In the genomic region with DNA sequence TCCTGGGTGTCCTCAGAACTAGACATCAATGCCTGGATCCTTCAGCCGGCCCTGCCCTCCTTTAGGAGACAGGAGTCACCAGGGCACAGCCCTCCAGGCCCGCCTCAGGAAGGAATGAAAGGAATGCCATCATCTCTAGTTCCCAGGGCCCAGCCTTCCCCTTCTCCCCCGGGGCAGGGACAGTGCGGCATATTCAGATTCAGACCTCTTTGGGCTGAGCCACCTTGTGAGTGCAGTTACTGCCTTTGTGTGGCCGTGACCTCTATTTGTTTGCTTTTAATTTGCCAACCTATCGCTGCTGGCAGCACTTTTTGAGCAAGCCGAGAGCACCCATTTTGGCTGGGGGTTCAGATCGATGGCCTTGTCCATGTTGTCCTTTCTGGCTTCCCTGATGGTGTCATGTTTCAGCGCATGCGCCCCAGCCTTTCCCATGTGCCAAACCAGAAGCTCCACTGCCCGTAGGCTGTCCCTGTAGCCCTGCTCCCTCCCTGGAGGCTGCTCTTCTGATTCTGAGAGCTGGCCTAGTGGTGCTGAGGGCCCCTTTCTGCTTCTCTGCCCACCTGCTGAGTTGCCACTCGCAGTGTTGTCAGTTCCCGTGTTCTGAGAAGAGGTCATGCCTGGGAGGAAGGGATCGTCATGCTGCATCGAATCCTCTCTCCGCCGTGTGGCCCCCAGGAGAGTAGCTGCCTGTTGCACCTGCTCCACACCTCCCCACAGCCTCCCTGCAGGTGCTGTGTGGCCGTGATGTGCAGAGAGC, we compare ENCODE assay signal across 9 cellular contexts. TPM values are rescaled to one million over a fixed set of nuclear protein-coding genes. Genes with fewer than 3 reads are reported as not detected.
DNase-seq lines count a peak whose midpoint lies in the region; ATAC-seq and TF ChIP-seq lines count a peak whose summit lies in the region.
"Had no signal": no experiment of that assay in that cellular context is flagged by ENCODE, and none has a peak within 500 bp of the region (broad histone marks: within the 10 kb centered on the region; RNA-seq: fewer than 3 reads in every experiment).

No MANE protein-coding gene starts in this region.

- no peak for TF ChIP-seq CTCF in adrenal gland (IDR thresholded peaks at IDR 0.05)
- TF ChIP-seq CTCF in thyroid gland (IDR thresholded peaks at IDR 0.05), result peak in 1 of 6 experiments; percentile 14

- WGBS in adrenal gland, 4 donors, result 18 to 35% (median 30%) methylated on average over 9 to 18 of the region's 18 CpGs
- WGBS in thyroid gland, 2 donors, result 30 to 47% methylated on average over 18 of the region's 18 CpGs

- H3K4me1 ChIP-seq in adrenal gland (replicated peaks in 1 of 2), result peaks cover 22 to 26% of the 10 kb centered on the region in 2 donors
- H3K4me1 ChIP-seq in thyroid gland, result peaks cover 15 to 23% of the 10 kb centered on the region in 2 donors

- H3K9me3 ChIP-seq in adrenal gland (replicated peaks in 1 of 3) (no peaks in the 10 kb centered on the region), thyroid gland (no peaks in the 10 kb centered on the region)
- H3K9me3 ChIP-seq: thoracic aorta had no signal

- ATAC-seq in HG02852 (IDR thresholded peaks at IDR 0.05; ENCODE audit: unreplicated experiment), result no peak
- ATAC-seq in GM18868 (IDR thresholded peaks at IDR 0.05; ENCODE audit: unreplicated experiment), result no peak

- H3K4me3 ChIP-seq in adrenal gland, result peak overlapping the region in 1 of 4 donors; percentile 14
- no peak overlapping the region for H3K4me3 ChIP-seq in thyroid gland (replicated peaks in 1 of 3)
- H3K4me3 ChIP-seq: thoracic aorta had no signal

- H3K27me3 ChIP-seq in adrenal gland (no peaks in the 10 kb centered on the region), thyroid gland (no peaks in the 10 kb centered on the region)

- H3K36me3 ChIP-seq in adrenal gland (replicated peaks in 1 of 2), result peaks cover 0 to 44% of the 10 kb centered on the region in 2 donors
- peaks cover 28 to 39% of the 10 kb centered on the region in 2 donors for H3K36me3 ChIP-seq in thyroid gland

- intact Hi-C loops in adrenal gland (cut with DNase I), result no loop called here
- intact Hi-C loops in thyroid gland (cut with DNase I), result no loop called here

- peak in 1 of 2 donors; percentile 60 for TF ChIP-seq POLR2A in adrenal gland (IDR thresholded peaks at IDR 0.05)
- TF ChIP-seq POLR2A in thyroid gland (IDR thresholded peaks at IDR 0.05), result peak in 1 of 2 donors; percentile 64

- H3K27ac ChIP-seq in adrenal gland (peak overlapping the region; percentile 19 to 89 (median 74)), thyroid gland (peak overlapping the region; percentile 81 to 84 (median 84))

- DNase-seq in NAMALWA (ENCODE audit: low spot score), result peak; percentile 46
- peak; percentile 88 to 97 (median 96) for DNase-seq in adrenal gland
- DNase-seq in iPS-NIHi7 (ENCODE audit: extremely low spot score), result peak; percentile 87
- DNase-seq in thyroid gland, result peak; percentile 93 to 94
- no peak for DNase-seq in activated CD4-positive, alpha-beta T cell treated with anti-CD3 and anti-CD28 coated beads, Interleukin-2, amount 50 U/mL, for 4 hours
- no peak for DNase-seq in activated CD4-positive, alpha-beta T cell treated with anti-CD3 and anti-CD28 coated beads for 1 hour

RNA-seq across cellular contexts. Expression of a gene that starts 10.9 kb away (rescaled TPM):
- total RNA-seq in adrenal gland (1 to 10 TPM; 1.1 to 4.8 (median 3.1) TPM), thyroid gland (1 to 10 TPM; 3.0 to 8.2 (median 3.2) TPM)
- polyA plus RNA-seq in adrenal gland, result 10 to 100 TPM in 1 of 3 donors, 1 to 10 TPM in 2; 1.5 to 10.6 (median 5.3) TPM

RNA-seq across cellular contexts. Expression of a gene that starts 16.9 kb away (rescaled TPM):
- total RNA-seq in adrenal gland, result 10 to 100 TPM; 14.7 to 42.4 (median 23.9) TPM
- polyA plus RNA-seq in adrenal gland, result 10 to 100 TPM in 2 of 3 donors, 1 to 10 TPM in 1; 6.7 to 11.9 (median 10.5) TPM
- 10 to 100 TPM; 18.2 to 22.8 (median 20.4) TPM for total RNA-seq in thyroid gland

RNA-seq across cellular contexts. Expression of a gene that starts 24.9 kb away (rescaled TPM):
- 10 to 100 TPM; 17.0 to 49.5 (median 20.3) TPM for total RNA-seq in adrenal gland
- polyA plus RNA-seq in adrenal gland, result 10 to 100 TPM in 2 of 3 donors, 1 to 10 TPM in 1; 9.2 to 39.5 (median 25.5) TPM
- 10 to 100 TPM; 11.6 to 25.7 (median 14.1) TPM for total RNA-seq in thyroid gland

RNA-seq across cellular contexts. Expression of a gene that starts 37.0 kb away (rescaled TPM):
- total RNA-seq in adrenal gland (10 to 100 TPM; 14.0 to 31.6 (median 27.8) TPM), thyroid gland (10 to 100 TPM; 14.5 to 21.7 (median 19.3) TPM)
- 10 to 100 TPM in 2 of 3 donors, 1 to 10 TPM in 1; 4.4 to 23.4 (median 14.6) TPM for polyA plus RNA-seq in adrenal gland

Comparison
In these comparisons a context has a peak if more than half of its experiments do, and no peak if none do; other contexts are left out.
1. DNase-seq: peak in NAMALWA (single experiment), adrenal gland (7 of 7), iPS-NIHi7 (single experiment) and thyroid gland (2 of 2); none in activated CD4-positive, alpha-beta T cell treated with anti-CD3 and anti-CD28 coated beads, Interleukin-2, amount 50 U/mL, for 4 hours (0 of 2) and activated CD4-positive, alpha-beta T cell treated with anti-CD3 and anti-CD28 coated beads for 1 hour (single experiment).